Comparison of ENCODE assay signal across 1 cellular context in genomic region chr4:67885727-67886126, GRCh38.
TF ChIP-seq lines count a peak whose summit lies in the region.

No MANE protein-coding gene starts in this region.

TF ChIP-seq in H1, 55 proteins besides CTCF, POLR2A, EP300 and RAD21 (continued from another document):
- TF ChIP-seq, protein P1, sequence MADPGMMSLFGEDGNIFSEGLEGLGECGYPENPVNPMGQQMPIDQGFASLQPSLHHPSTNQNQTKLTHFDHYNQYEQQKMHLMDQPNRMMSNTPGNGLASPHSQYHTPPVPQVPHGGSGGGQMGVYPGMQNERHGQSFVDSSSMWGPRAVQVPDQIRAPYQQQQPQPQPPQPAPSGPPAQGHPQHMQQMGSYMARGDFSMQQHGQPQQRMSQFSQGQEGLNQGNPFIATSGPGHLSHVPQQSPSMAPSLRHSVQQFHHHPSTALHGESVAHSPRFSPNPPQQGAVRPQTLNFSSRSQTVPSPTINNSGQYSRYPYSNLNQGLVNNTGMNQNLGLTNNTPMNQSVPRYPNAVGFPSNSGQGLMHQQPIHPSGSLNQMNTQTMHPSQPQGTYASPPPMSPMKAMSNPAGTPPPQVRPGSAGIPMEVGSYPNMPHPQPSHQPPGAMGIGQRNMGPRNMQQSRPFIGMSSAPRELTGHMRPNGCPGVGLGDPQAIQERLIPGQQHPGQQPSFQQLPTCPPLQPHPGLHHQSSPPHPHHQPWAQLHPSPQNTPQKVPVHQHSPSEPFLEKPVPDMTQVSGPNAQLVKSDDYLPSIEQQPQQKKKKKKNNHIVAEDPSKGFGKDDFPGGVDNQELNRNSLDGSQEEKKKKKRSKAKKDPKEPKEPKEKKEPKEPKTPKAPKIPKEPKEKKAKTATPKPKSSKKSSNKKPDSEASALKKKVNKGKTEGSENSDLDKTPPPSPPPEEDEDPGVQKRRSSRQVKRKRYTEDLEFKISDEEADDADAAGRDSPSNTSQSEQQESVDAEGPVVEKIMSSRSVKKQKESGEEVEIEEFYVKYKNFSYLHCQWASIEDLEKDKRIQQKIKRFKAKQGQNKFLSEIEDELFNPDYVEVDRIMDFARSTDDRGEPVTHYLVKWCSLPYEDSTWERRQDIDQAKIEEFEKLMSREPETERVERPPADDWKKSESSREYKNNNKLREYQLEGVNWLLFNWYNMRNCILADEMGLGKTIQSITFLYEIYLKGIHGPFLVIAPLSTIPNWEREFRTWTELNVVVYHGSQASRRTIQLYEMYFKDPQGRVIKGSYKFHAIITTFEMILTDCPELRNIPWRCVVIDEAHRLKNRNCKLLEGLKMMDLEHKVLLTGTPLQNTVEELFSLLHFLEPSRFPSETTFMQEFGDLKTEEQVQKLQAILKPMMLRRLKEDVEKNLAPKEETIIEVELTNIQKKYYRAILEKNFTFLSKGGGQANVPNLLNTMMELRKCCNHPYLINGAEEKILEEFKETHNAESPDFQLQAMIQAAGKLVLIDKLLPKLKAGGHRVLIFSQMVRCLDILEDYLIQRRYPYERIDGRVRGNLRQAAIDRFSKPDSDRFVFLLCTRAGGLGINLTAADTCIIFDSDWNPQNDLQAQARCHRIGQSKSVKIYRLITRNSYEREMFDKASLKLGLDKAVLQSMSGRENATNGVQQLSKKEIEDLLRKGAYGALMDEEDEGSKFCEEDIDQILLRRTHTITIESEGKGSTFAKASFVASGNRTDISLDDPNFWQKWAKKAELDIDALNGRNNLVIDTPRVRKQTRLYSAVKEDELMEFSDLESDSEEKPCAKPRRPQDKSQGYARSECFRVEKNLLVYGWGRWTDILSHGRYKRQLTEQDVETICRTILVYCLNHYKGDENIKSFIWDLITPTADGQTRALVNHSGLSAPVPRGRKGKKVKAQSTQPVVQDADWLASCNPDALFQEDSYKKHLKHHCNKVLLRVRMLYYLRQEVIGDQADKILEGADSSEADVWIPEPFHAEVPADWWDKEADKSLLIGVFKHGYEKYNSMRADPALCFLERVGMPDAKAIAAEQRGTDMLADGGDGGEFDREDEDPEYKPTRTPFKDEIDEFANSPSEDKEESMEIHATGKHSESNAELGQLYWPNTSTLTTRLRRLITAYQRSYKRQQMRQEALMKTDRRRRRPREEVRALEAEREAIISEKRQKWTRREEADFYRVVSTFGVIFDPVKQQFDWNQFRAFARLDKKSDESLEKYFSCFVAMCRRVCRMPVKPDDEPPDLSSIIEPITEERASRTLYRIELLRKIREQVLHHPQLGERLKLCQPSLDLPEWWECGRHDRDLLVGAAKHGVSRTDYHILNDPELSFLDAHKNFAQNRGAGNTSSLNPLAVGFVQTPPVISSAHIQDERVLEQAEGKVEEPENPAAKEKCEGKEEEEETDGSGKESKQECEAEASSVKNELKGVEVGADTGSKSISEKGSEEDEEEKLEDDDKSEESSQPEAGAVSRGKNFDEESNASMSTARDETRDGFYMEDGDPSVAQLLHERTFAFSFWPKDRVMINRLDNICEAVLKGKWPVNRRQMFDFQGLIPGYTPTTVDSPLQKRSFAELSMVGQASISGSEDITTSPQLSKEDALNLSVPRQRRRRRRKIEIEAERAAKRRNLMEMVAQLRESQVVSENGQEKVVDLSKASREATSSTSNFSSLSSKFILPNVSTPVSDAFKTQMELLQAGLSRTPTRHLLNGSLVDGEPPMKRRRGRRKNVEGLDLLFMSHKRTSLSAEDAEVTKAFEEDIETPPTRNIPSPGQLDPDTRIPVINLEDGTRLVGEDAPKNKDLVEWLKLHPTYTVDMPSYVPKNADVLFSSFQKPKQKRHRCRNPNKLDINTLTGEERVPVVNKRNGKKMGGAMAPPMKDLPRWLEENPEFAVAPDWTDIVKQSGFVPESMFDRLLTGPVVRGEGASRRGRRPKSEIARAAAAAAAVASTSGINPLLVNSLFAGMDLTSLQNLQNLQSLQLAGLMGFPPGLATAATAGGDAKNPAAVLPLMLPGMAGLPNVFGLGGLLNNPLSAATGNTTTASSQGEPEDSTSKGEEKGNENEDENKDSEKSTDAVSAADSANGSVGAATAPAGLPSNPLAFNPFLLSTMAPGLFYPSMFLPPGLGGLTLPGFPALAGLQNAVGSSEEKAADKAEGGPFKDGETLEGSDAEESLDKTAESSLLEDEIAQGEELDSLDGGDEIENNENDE (IDR thresholded peaks at IDR 0.05; ENCODE audit: insufficient replicate concordance, low read length) = no peak
- TF ChIP-seq NRF1 (IDR thresholded peaks at IDR 0.05; ENCODE audit: low read depth, low read length) (no peak), TCF12 (IDR thresholded peaks at IDR 0.05; ENCODE audit: low read depth, low read length) (no peak), CTBP2 (IDR thresholded peaks at IDR 0.05; ENCODE audit: borderline replicate concordance, insufficient read depth, insufficient read length, low read length) (no peak), YY1 (IDR thresholded peaks at IDR 0.05; ENCODE audit: low read depth, low read length) (no peak), JUN (IDR thresholded peaks at IDR 0.05; ENCODE audit: low read depth, low read length) (no peak), MAFK (IDR thresholded peaks at IDR 0.05; ENCODE audit: low read depth, low read length) (no peak), EZH2 (IDR thresholded peaks at IDR 0.05; ENCODE audit: low read depth, low read length, severe bottlenecking) (no peak), POLR2AphosphoS5 (IDR thresholded peaks at IDR 0.05; ENCODE audit: low read depth, low read length) (no peak), GABPA (IDR thresholded peaks at IDR 0.05; ENCODE audit: borderline replicate concordance, insufficient read depth, low read length) (no peak), SUZ12 (IDR thresholded peaks at IDR 0.05; ENCODE audit: low read length) (no peak), USF2 (IDR thresholded peaks at IDR 0.05; ENCODE audit: low read length) (no peak), MAX (IDR thresholded peaks at IDR 0.05) (no peak), CEBPB (IDR thresholded peaks at IDR 0.05; ENCODE audit: low read depth, low read length) (no peak), ASH2L (IDR thresholded peaks at IDR 0.05; ENCODE audit: low read length) (no peak)
- TF ChIP-seq, protein P2, sequence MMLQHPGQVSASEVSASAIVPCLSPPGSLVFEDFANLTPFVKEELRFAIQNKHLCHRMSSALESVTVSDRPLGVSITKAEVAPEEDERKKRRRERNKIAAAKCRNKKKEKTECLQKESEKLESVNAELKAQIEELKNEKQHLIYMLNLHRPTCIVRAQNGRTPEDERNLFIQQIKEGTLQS (IDR thresholded peaks at IDR 0.05; ENCODE audit: insufficient read depth, low read depth, low read length) = no peak
